22 cellular contexts compared by ENCODE assay signal in genomic region chr5:106649031-106649430, GRCh38.
DNase-seq lines count a peak whose midpoint lies in the region; ATAC-seq, FAIRE-seq and TF ChIP-seq lines count a peak whose summit lies in the region.
"Had no signal": no experiment of that assay in that cellular context is flagged by ENCODE, and none has a peak within 500 bp of the region (broad histone marks: within the 10 kb centered on the region; RNA-seq: fewer than 3 reads in every experiment).

No MANE protein-coding gene starts in this region.

- H3K4me1 ChIP-seq in SK-N-SH (ENCODE audit: control insufficient read depth in 1 of 2, insufficient read depth in 2 of 2, low read depth in 1 of 2, low read length in 1 of 2) (peaks cover 0 to 7% of the 10 kb centered on the region in 2 experiments; a peak in 1 of 4 replicates), PC-3 (ENCODE audit: insufficient read depth, low read length) (no peaks in the 10 kb centered on the region), colonic mucosa (no peaks in the 10 kb centered on the region), Peyer's patch (no peaks in the 10 kb centered on the region)
- H3K4me1 ChIP-seq: BLaER1 treated with 17β-estradiol and CSF1 and Interleukin-3, amounts not matched to agents 10 nM and 100 nM had no signal

- H4K20me1 ChIP-seq in SK-N-SH (ENCODE audit: insufficient read depth) = no peaks in the 10 kb centered on the region
- H4K20me1 ChIP-seq in PC-3 (ENCODE audit: low read length) = no peaks in the 10 kb centered on the region
- H4K20me1 ChIP-seq: BLaER1 treated with 17β-estradiol and CSF1 and Interleukin-3, amounts not matched to agents 10 nM and 100 nM had no signal

- CTCF ChIA-PET in SK-N-SH (lab: Yijun Ruan, JAX) (interaction anchor here (0.8 to 1.0 kb wide), 2 partner anchors 9 to 21 kb away, joined by 3 read pairs; no protein-coding TSS in a partner anchor), PC-3 (lab: Charles Lee) (no interaction called here)

- H3K9me2 ChIP-seq in SK-N-SH (no peaks in the 10 kb centered on the region), PC-3 (replicated peaks; ENCODE audit: low read length) (no peaks in the 10 kb centered on the region)

- no peak for TF ChIP-seq EP300 in SK-N-SH (IDR thresholded peaks at IDR 0.05; ENCODE audit: borderline replicate concordance in 1 of 2, low read depth in 1 of 2, low read length in 1 of 2)

- no peak overlapping the region for H3K9ac ChIP-seq in SK-N-SH
- H3K9ac ChIP-seq in PC-3 (ENCODE audit: low read length) = no peak overlapping the region
- no peak overlapping the region for H3K9ac ChIP-seq in colonic mucosa (ENCODE audit: low read depth in 2 of 2, low read length in 2 of 2)
- H3K9ac ChIP-seq: BLaER1 treated with 17β-estradiol and CSF1 and Interleukin-3, amounts not matched to agents 10 nM and 100 nM had no signal

- no peaks in the 10 kb centered on the region for H3K27me3 ChIP-seq in SK-N-SH (ENCODE audit: insufficient read depth)
- no peaks in the 10 kb centered on the region for H3K27me3 ChIP-seq in PC-3 (ENCODE audit: low read length)
- no peaks in the 10 kb centered on the region for H3K27me3 ChIP-seq in colonic mucosa
- H3K27me3 ChIP-seq in Peyer's patch = no peaks in the 10 kb centered on the region
- H3K27me3 ChIP-seq: BLaER1 treated with 17β-estradiol and CSF1 and Interleukin-3, amounts not matched to agents 10 nM and 100 nM had no signal

- H3K79me2 ChIP-seq in SK-N-SH (ENCODE audit: insufficient read depth) (no peaks in the 10 kb centered on the region), PC-3 (ENCODE audit: low read length) (no peaks in the 10 kb centered on the region)

- H2AFZ ChIP-seq in SK-N-SH (ENCODE audit: low read depth) = peak overlapping the region; percentile 53
- 0 out of 2 replicates have a peak overlapping the region, but pooled peaks have one; percentile 15 for H2AFZ ChIP-seq in PC-3 (ENCODE audit: low read length)

- no TSS peak for BruUV-seq in PC-3 (replicated peaks; lab: Mats Ljungman, UMichigan)

- ATAC-seq in SK-N-SH treated with all-trans-retinoic acid at 6 μM for 48 hours (no peak), PC-3 (no peak)
- ATAC-seq: HepG2 had no signal

- H3K36me3 ChIP-seq in SK-N-SH (replicated peaks in 1 of 2; ENCODE audit: control insufficient read depth in 1 of 2, insufficient read depth in 2 of 2, low read length in 1 of 2) = no peaks in the 10 kb centered on the region
- no peaks in the 10 kb centered on the region for H3K36me3 ChIP-seq in PC-3 (ENCODE audit: low read depth, low read length)
- H3K36me3 ChIP-seq in colonic mucosa = no peaks in the 10 kb centered on the region
- no peaks in the 10 kb centered on the region for H3K36me3 ChIP-seq in Peyer's patch
- H3K36me3 ChIP-seq: BLaER1 treated with 17β-estradiol and CSF1 and Interleukin-3, amounts not matched to agents 10 nM and 100 nM; HAP-1 had no signal

- POLR2A ChIA-PET in SK-N-SH (lab: Yijun Ruan, JAX) = no interaction called here
- POLR2A ChIA-PET in PC-3 (lab: Charles Lee; ENCODE audit: unreplicated experiment) = no interaction called here

- no peak overlapping the region for H3K27ac ChIP-seq in SK-N-SH (ENCODE audit: low read depth in 2 of 2, low read length in 1 of 2)
- H3K27ac ChIP-seq in PC-3 (ENCODE audit: low read length) = no peak overlapping the region
- no peak overlapping the region for H3K27ac ChIP-seq in colonic mucosa
- no peak overlapping the region for H3K27ac ChIP-seq in Peyer's patch
- H3K27ac ChIP-seq: 22Rv1; BLaER1 treated with 17β-estradiol and CSF1 and Interleukin-3, amounts not matched to agents 10 nM and 100 nM had no signal

- H3K9me3 ChIP-seq in SK-N-SH (no peaks in the 10 kb centered on the region), PC-3 (ENCODE audit: low read length) (no peaks in the 10 kb centered on the region), colonic mucosa (no peaks in the 10 kb centered on the region), Peyer's patch (no peaks in the 10 kb centered on the region)
- H3K9me3 ChIP-seq: HAP-1 had no signal

- H3K4me3 ChIP-seq in SK-N-SH (ENCODE audit: low read depth in 2 of 2, low read length in 1 of 2) (no peak overlapping the region), PC-3 (ENCODE audit: low read length) (no peak overlapping the region), colonic mucosa (no peak overlapping the region), Peyer's patch (no peak overlapping the region)
- H3K4me3 ChIP-seq: BLaER1 treated with 17β-estradiol and CSF1 and Interleukin-3, amounts not matched to agents 10 nM and 100 nM; HAP-1 had no signal

- H3K4me2 ChIP-seq in SK-N-SH (no peak overlapping the region), PC-3 (ENCODE audit: low read length) (no peak overlapping the region)
- H3K4me2 ChIP-seq: BLaER1 treated with 17β-estradiol and CSF1 and Interleukin-3, amounts not matched to agents 10 nM and 100 nM had no signal

- H3F3A ChIP-seq in SK-N-SH (replicated peaks; ENCODE audit: insufficient read depth) (no peaks in the 10 kb centered on the region), PC-3 (ENCODE audit: low read length, unreplicated experiment) (no peaks in the 10 kb centered on the region)

- TF ChIP-seq POLR2A in Peyer's patch (IDR thresholded peaks at IDR 0.05) = no peak

- TF ChIP-seq RAD21 in SK-N-SH (IDR thresholded peaks at IDR 0.05; ENCODE audit: low read length) = no peak

- DNase-seq in SK-N-SH = no peak
- DNase-seq in PC-3 = no peak
- no peak for DNase-seq in posterior cingulate gyrus
- no peak for DNase-seq in colonic mucosa
- DNase-seq in stimulated activated CD4-positive, alpha-beta T cell treated with anti-CD3 and anti-CD28 coated beads, Interleukin-15, amount 100 ng/mL, for 24 hours = no peak
- DNase-seq in Peyer's patch = no peak
- DNase-seq: ACHN; CD4-positive, CD25-positive, alpha-beta regulatory T cell; DMS153; DND-41; GF-D8; HFFc6 had no signal

- intact Hi-C loops in PC-3 (cut with micrococcal nuclease) = no loop called here
- intact Hi-C loops in posterior cingulate gyrus (cut with DNase I) = no loop called here
- intact Hi-C loops in colonic mucosa (cut with DNase I) = no loop called here

- peak; percentile 17 for FAIRE-seq in islet of Langerhans (lab: Jason Lieb, UNC)
- FAIRE-seq: D721Med, GM19239, H1, HepG2, HTR-8/SVneo had no signal

- TF ChIP-seq CTCF in SK-N-SH (IDR thresholded peaks at IDR 0.05) (no peak), PC-3 (conservative IDR thresholded peaks at IDR 0.05; ENCODE audit: low read depth, low read length) (no peak), colonic mucosa (IDR thresholded peaks at IDR 0.05) (no peak), Peyer's patch (IDR thresholded peaks at IDR 0.05) (no peak)

TF ChIP-seq in SK-N-SH, 30 proteins besides CTCF, POLR2A, EP300 and RAD21:
- TF ChIP-seq CHD2 (IDR thresholded peaks at IDR 0.05; ENCODE audit: low read length, partially characterized antibody) = no peak
- TF ChIP-seq EZH2phosphoT487 (IDR thresholded peaks at IDR 0.05; ENCODE audit: borderline replicate concordance, low read depth) = no peak
- no peak for TF ChIP-seq GABPA (IDR thresholded peaks at IDR 0.05; ENCODE audit: low read depth)

TF ChIP-seq in SK-N-SH treated with all-trans-retinoic acid at 6 μM for 48 hours, 23 proteins besides CTCF, POLR2A, EP300 and RAD21:
- TF ChIP-seq ZNF70 (CRISPR knock-in tag; IDR thresholded peaks at IDR 0.05) (no peak), PPARA (CRISPR knock-in tag; IDR thresholded peaks at IDR 0.05; ENCODE audit: borderline replicate concordance) (no peak), ZFP3 (CRISPR knock-in tag; IDR thresholded peaks at IDR 0.05) (no peak), ZC3H10 (CRISPR knock-in tag; IDR thresholded peaks at IDR 0.05) (no peak), ZNF565 (CRISPR knock-in tag; conservative IDR thresholded peaks at IDR 0.05; ENCODE audit: low read depth) (no peak), SNAI2 (CRISPR knock-in tag; IDR thresholded peaks at IDR 0.05) (no peak), ARNTL (CRISPR knock-in tag; IDR thresholded peaks at IDR 0.05; ENCODE audit: borderline replicate concordance, low read depth) (no peak)
